ENCODE assay signal across 13 cellular contexts in the genomic region with DNA sequence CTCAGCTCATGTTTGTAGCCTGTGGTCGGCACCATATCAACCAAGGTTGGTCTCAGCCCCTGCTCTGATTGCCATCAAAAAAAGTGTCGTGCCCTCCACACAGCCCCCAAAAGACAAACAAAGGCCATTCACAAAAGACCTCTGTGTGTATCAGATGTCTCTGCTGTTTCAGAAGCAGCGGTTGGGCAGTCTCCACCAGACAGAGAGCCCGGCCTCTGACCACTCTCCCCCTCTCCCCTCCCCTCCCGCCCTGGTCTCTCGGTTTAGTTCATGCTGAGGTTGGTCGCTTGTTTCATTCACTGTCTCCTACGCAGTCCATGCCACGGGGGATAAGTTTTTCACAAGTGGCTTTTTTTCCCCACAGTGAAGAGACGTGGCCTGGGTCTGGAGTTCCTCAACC. TPM values are rescaled to one million over a fixed set of nuclear protein-coding genes. Genes with fewer than 3 reads are reported as not detected.
A peak's percentile ranks its signal among the peaks of the same experiment; 100 is the strongest.
DNase-seq lines count a peak whose midpoint lies in the region; ATAC-seq and TF ChIP-seq lines count a peak whose summit lies in the region.
"Had no signal": no experiment of that assay in that cellular context is flagged by ENCODE, and none has a peak within 500 bp of the region (broad histone marks: within the 10 kb centered on the region; RNA-seq: fewer than 3 reads in every experiment).

No MANE protein-coding gene starts in this region.

- H3K9me3 ChIP-seq in lower lobe of right lung = no peaks in the 10 kb centered on the region

- peaks cover 71% of the 10 kb centered on the region for H3K27me3 Mint-ChIP-seq in T-helper 2 cell treated with Interferon-gamma antibody and Interleukin-4, amounts not matched to agents 5 μg/mL and 100 μg/mL, for 36 hours (ENCODE audit: low read depth)
- H3K27me3 Mint-ChIP-seq in activated naive CD8-positive, alpha-beta T cell treated with anti-CD3 and anti-CD28 coated beads, Interleukin-2, amount 50 U/mL, for 24 hours = peaks cover 73% of the 10 kb centered on the region
- H3K27me3 Mint-ChIP-seq in stimulated activated naive B cell treated with anti-CD40 and anti-IgM and Interleukin-4, amounts not matched to agents 10 μg/mL and 1 μg/mL and 100 μg/mL, for 72 hours = peaks cover 70 to 81% of the 10 kb centered on the region in 2 donors

- H3K9me3 Mint-ChIP-seq in T-helper 2 cell treated with Interferon-gamma antibody and Interleukin-4, amounts not matched to agents 5 μg/mL and 100 μg/mL, for 36 hours = no peaks in the 10 kb centered on the region
- H3K9me3 Mint-ChIP-seq in activated naive CD8-positive, alpha-beta T cell treated with anti-CD3 and anti-CD28 coated beads, Interleukin-2, amount 50 U/mL, for 24 hours = no peaks in the 10 kb centered on the region
- no peaks in the 10 kb centered on the region for H3K9me3 Mint-ChIP-seq in stimulated activated naive B cell treated with anti-CD40 and anti-IgM and Interleukin-4, amounts not matched to agents 10 μg/mL and 1 μg/mL and 100 μg/mL, for 72 hours

- peak overlapping the region; percentile 22 for H3K4me3 Mint-ChIP-seq in T-helper 2 cell treated with Interferon-gamma antibody and Interleukin-4, amounts not matched to agents 5 μg/mL and 100 μg/mL, for 36 hours
- peak overlapping the region; percentile 65 for H3K4me3 Mint-ChIP-seq in activated naive CD8-positive, alpha-beta T cell treated with anti-CD3 and anti-CD28 coated beads, Interleukin-2, amount 50 U/mL, for 24 hours
- peak overlapping the region; percentile 82 to 87 for H3K4me3 Mint-ChIP-seq in stimulated activated naive B cell treated with anti-CD40 and anti-IgM and Interleukin-4, amounts not matched to agents 10 μg/mL and 1 μg/mL and 100 μg/mL, for 72 hours

- no peaks in the 10 kb centered on the region for H3K36me3 ChIP-seq in lower lobe of right lung

- H3K36me3 Mint-ChIP-seq in T-helper 2 cell treated with Interferon-gamma antibody and Interleukin-4, amounts not matched to agents 5 μg/mL and 100 μg/mL, for 36 hours (ENCODE audit: low read depth) = no peaks in the 10 kb centered on the region
- H3K36me3 Mint-ChIP-seq in activated naive CD8-positive, alpha-beta T cell treated with anti-CD3 and anti-CD28 coated beads, Interleukin-2, amount 50 U/mL, for 24 hours (ENCODE audit: low read depth) = no peaks in the 10 kb centered on the region
- H3K36me3 Mint-ChIP-seq in stimulated activated naive B cell treated with anti-CD40 and anti-IgM and Interleukin-4, amounts not matched to agents 10 μg/mL and 1 μg/mL and 100 μg/mL, for 72 hours = no peaks in the 10 kb centered on the region

- peaks cover 55% of the 10 kb centered on the region for H3K27me3 ChIP-seq in lower lobe of right lung (ENCODE audit: low read depth)

- intact Hi-C loops in lower lobe of right lung (cut with DNase I) = no loop called here

- peaks cover 29% of the 10 kb centered on the region for H3K4me1 ChIP-seq in lower lobe of right lung

- no peak for ATAC-seq in activated naive CD8-positive, alpha-beta T cell treated with anti-CD3 and anti-CD28 coated beads, Interleukin-2, amount 50 U/mL, for 24 hours
- ATAC-seq in lower lobe of right lung = no peak
- peak; percentile 8 to 17 for ATAC-seq in stimulated activated naive B cell treated with anti-CD40 and anti-IgM and Interleukin-4, amounts not matched to agents 10 μg/mL and 1 μg/mL and 100 μg/mL, for 72 hours (replicated peaks)
- ATAC-seq: esophagus mucosa had no signal

- H3K27ac ChIP-seq in lower lobe of right lung = no peak overlapping the region

- TF ChIP-seq CTCF in lower lobe of right lung (IDR thresholded peaks at IDR 0.05) = no peak

- no peak overlapping the region for H3K27ac Mint-ChIP-seq in T-helper 2 cell treated with Interferon-gamma antibody and Interleukin-4, amounts not matched to agents 5 μg/mL and 100 μg/mL, for 36 hours
- no peak overlapping the region for H3K27ac Mint-ChIP-seq in activated naive CD8-positive, alpha-beta T cell treated with anti-CD3 and anti-CD28 coated beads, Interleukin-2, amount 50 U/mL, for 24 hours
- H3K27ac Mint-ChIP-seq in stimulated activated naive B cell treated with anti-CD40 and anti-IgM and Interleukin-4, amounts not matched to agents 10 μg/mL and 1 μg/mL and 100 μg/mL, for 72 hours = peak overlapping the region; percentile 56

- H3K4me1 Mint-ChIP-seq in T-helper 2 cell treated with Interferon-gamma antibody and Interleukin-4, amounts not matched to agents 5 μg/mL and 100 μg/mL, for 36 hours (ENCODE audit: low read depth) = peaks cover 12% of the 10 kb centered on the region
- peaks cover 20% of the 10 kb centered on the region for H3K4me1 Mint-ChIP-seq in activated naive CD8-positive, alpha-beta T cell treated with anti-CD3 and anti-CD28 coated beads, Interleukin-2, amount 50 U/mL, for 24 hours
- H3K4me1 Mint-ChIP-seq in stimulated activated naive B cell treated with anti-CD40 and anti-IgM and Interleukin-4, amounts not matched to agents 10 μg/mL and 1 μg/mL and 100 μg/mL, for 72 hours = peaks cover 21 to 35% of the 10 kb centered on the region in 2 donors

- no peak for DNase-seq in T-helper 2 cell treated with Interferon-gamma antibody and Interleukin-4, amounts not matched to agents 5 μg/mL and 100 μg/mL, for 36 hours (ENCODE audit: low spot score)
- DNase-seq in T-helper 2 cell (no peak), lower lobe of right lung (no peak), NAMALWA (ENCODE audit: low spot score) (no peak), NCI-H446 (lab: John Stamatoyannopoulos, UW) (no peak), amygdala (lab: John Stamatoyannopoulos, UW) (no peak)
- DNase-seq in activated naive CD8-positive, alpha-beta T cell treated with anti-CD3 and anti-CD28 coated beads, Interleukin-2, amount 50 U/mL, for 24 hours = no peak
- no peak for DNase-seq in stimulated activated naive B cell treated with anti-CD40 and anti-IgM and Interleukin-4, amounts not matched to agents 10 μg/mL and 1 μg/mL and 100 μg/mL, for 72 hours
- DNase-seq: activated gamma-delta T cell, NCI-H748 treated with DMSO at 0.1 percent for 48 hours had no signal

- peak overlapping the region; percentile 41 for H3K4me3 ChIP-seq in lower lobe of right lung

RNA-seq across cellular contexts. Expression of gene ACTA1, which starts 27.1 kb away (rescaled TPM):
- 0.32 TPM for total RNA-seq in lower lobe of right lung
- total RNA-seq: mononuclear cell; T-helper 2 cell treated with Interferon-gamma antibody and Interleukin-4, amounts not matched to agents 100 ng/mL and 5 ng/mL, for 36 hours had no signal

Comparison
In these comparisons a context has a peak if more than half of its experiments do, and no peak if none do; other contexts are left out.
1. H3K4me3 Mint-ChIP-seq: peak in every context shown above with its lines; median percentile 84 in stimulated activated naive B cell treated with anti-CD40 and anti-IgM and Interleukin-4, amounts not matched to agents 10 μg/mL and 1 μg/mL and 100 μg/mL, for 72 hours; 65 in activated naive CD8-positive, alpha-beta T cell treated with anti-CD3 and anti-CD28 coated beads, Interleukin-2, amount 50 U/mL, for 24 hours; 22 in T-helper 2 cell treated with Interferon-gamma antibody and Interleukin-4, amounts not matched to agents 5 μg/mL and 100 μg/mL, for 36 hours.
2. ATAC-seq: peak in stimulated activated naive B cell treated with anti-CD40 and anti-IgM and Interleukin-4, amounts not matched to agents 10 μg/mL and 1 μg/mL and 100 μg/mL, for 72 hours (2 of 2); none in activated naive CD8-positive, alpha-beta T cell treated with anti-CD3 and anti-CD28 coated beads, Interleukin-2, amount 50 U/mL, for 24 hours (single experiment) and lower lobe of right lung (0 of 2).